In genomic region chr9:120758544-120758943, GRCh38 we compare ENCODE assay signal across 16 cellular contexts.
"Had no signal": no experiment of that assay in that cellular context is flagged by ENCODE, and none has a peak within 500 bp of the region (broad histone marks: within the 10 kb centered on the region; RNA-seq: fewer than 3 reads in every experiment).

No MANE protein-coding gene starts in this region.

- H3K27me3 Mint-ChIP-seq: central memory CD8-positive, alpha-beta T cell had no signal

- H3K4me1 ChIP-seq: left ventricle myocardium inferior, SJCRH30 had no signal

- H3K9me3 ChIP-seq: gastrocnemius medialis, left ventricle myocardium inferior, SJCRH30, thoracic aorta had no signal

- ATAC-seq: gastrocnemius medialis, right cardiac atrium had no signal

- H3K4me3 ChIP-seq: gastrocnemius medialis, left ventricle myocardium inferior, SJCRH30, smooth muscle cell, thoracic aorta had no signal

- H3K27me3 ChIP-seq: gastrocnemius medialis, SJCRH30 had no signal

- H3K27ac ChIP-seq: gastrocnemius medialis, left ventricle myocardium inferior, SJCRH30, thoracic aorta had no signal

- H3K4me1 Mint-ChIP-seq: central memory CD8-positive, alpha-beta T cell had no signal

- H3K9me3 Mint-ChIP-seq: central memory CD8-positive, alpha-beta T cell had no signal

- DNase-seq: activated gamma-delta T cell treated with Interleukin-2 at 50 U/mL for 16 hours; activated T-cell treated with anti-CD3 and anti-CD28 coated beads, Interleukin-2, amount 50 U/mL, for 1 hour; cortex of kidney; effector CD8-positive, alpha-beta T cell; gastrocnemius medialis; islet precursor cell; left ventricle myocardium inferior; mesenchymal stem cell; right cardiac atrium; SJCRH30; stimulated activated naive CD4-positive, alpha-beta T cell; SW 1271; T-helper 9 cell had no signal

- H3K4me3 Mint-ChIP-seq: central memory CD8-positive, alpha-beta T cell had no signal
